ENCODE assay signal across 10 cellular contexts in genomic region chr11:96051820-96052219, GRCh38.
A peak's percentile ranks its signal among the peaks of the same experiment; 100 is the strongest.
DNase-seq lines count a peak whose midpoint lies in the region; ATAC-seq and TF ChIP-seq lines count a peak whose summit lies in the region.
"Had no signal": no experiment of that assay in that cellular context is flagged by ENCODE, and none has a peak within 500 bp of the region (broad histone marks: within the 10 kb centered on the region; RNA-seq: fewer than 3 reads in every experiment).

No MANE protein-coding gene starts in this region.

- H3K4me1 ChIP-seq in A673 (ENCODE audit: insufficient read depth, low read length, poor library complexity, severe bottlenecking) = peaks cover 37% of the 10 kb centered on the region

- no TSS peak for BruUV-seq in A673 (replicated peaks; lab: Mats Ljungman, UMichigan)

- H3K27me3 Mint-ChIP-seq in mesothelial cell of epicardium (ENCODE audit: low read depth) = no peaks in the 10 kb centered on the region

- peak; percentile 84 to 86 for ATAC-seq in activated CD4-positive, CD25-positive, alpha-beta regulatory T cell treated with anti-CD3 and anti-CD28 coated beads, Interleukin-2, amount 50 U/mL, for 24 hours
- peak; percentile 94 for ATAC-seq in GM21515 (IDR thresholded peaks at IDR 0.05; ENCODE audit: unreplicated experiment)
- ATAC-seq in HG03103 (IDR thresholded peaks at IDR 0.05; ENCODE audit: low read depth, unreplicated experiment) = peak; percentile 94

- no peak for TF ChIP-seq CTCF in mesothelial cell of epicardium (IDR thresholded peaks at IDR 0.05; ENCODE audit: unreplicated experiment)
- no peak for TF ChIP-seq CTCF in A673 (conservative IDR thresholded peaks at IDR 0.05; ENCODE audit: low read depth, low read length)

- DNase-seq in activated CD4-positive, CD25-positive, alpha-beta regulatory T cell treated with anti-CD3 and anti-CD28 coated beads, Interleukin-2, amount 50 U/mL, for 72 hours = no peak
- no peak for DNase-seq in mesothelial cell of epicardium (ENCODE audit: low spot score in 2 of 2, unreplicated experiment in 2 of 2)
- DNase-seq in epidermal melanocyte (ENCODE audit: insufficient read length, low spot score) = no peak
- DNase-seq in A673 (ENCODE audit: low spot score) = no peak
- DNase-seq in ecto neural progenitor cell (ENCODE audit: low spot score) = no peak

- CTCF ChIA-PET in A673 (lab: Charles Lee) = interaction anchor here (1.5 kb wide), 1 partner anchor 291 kb away, joined by 4 read pairs; the partner anchor contains the start of gene MAML2

- no peak overlapping the region for H3K4me3 ChIP-seq in A673 (ENCODE audit: low read depth, low read length, poor library complexity, severe bottlenecking)
- H3K4me3 ChIP-seq: skin epidermis had no signal

- no peaks in the 10 kb centered on the region for H3K36me3 Mint-ChIP-seq in mesothelial cell of epicardium

- POLR2A ChIA-PET in A673 (lab: Charles Lee; ENCODE audit: low non-redundant PET) = no interaction called here

- peaks cover 77% of the 10 kb centered on the region for H3K4me1 Mint-ChIP-seq in mesothelial cell of epicardium

- H3K27me3 ChIP-seq in A673 (replicated peaks; ENCODE audit: insufficient read depth, low read depth, low read length, poor library complexity) = no peaks in the 10 kb centered on the region

- H3K9me3 Mint-ChIP-seq in mesothelial cell of epicardium = no peaks in the 10 kb centered on the region

- intact Hi-C loops in A673 (cut with micrococcal nuclease; ENCODE audit: unreplicated experiment) = no loop called here

- peak overlapping the region; percentile 77 for H3K27ac Mint-ChIP-seq in mesothelial cell of epicardium

- no peak overlapping the region for H3K27ac ChIP-seq in A673 (ENCODE audit: low read depth, low read length, poor library complexity, severe bottlenecking)
- H3K27ac ChIP-seq: 22Rv1, skin epidermis had no signal

- no peaks in the 10 kb centered on the region for H3K36me3 ChIP-seq in A673 (ENCODE audit: insufficient read depth, low read length, poor library complexity, severe bottlenecking)

- no peak overlapping the region for H3K4me3 Mint-ChIP-seq in mesothelial cell of epicardium

- H3K9me3 ChIP-seq in A673 (ENCODE audit: low read depth, low read length, poor library complexity, severe bottlenecking) = no peaks in the 10 kb centered on the region
